ENCODE assay signal across 26 cellular contexts in genomic region chr5:67677422-67677970, GRCh38.
A peak's percentile ranks its signal among the peaks of the same experiment; 100 is the strongest.
DNase-seq lines count a peak whose midpoint lies in the region; ATAC-seq and TF ChIP-seq lines count a peak whose summit lies in the region.
"Had no signal": no experiment of that assay in that cellular context is flagged by ENCODE, and none has a peak within 500 bp of the region (broad histone marks: within the 10 kb centered on the region; RNA-seq: fewer than 3 reads in every experiment).

No MANE protein-coding gene starts in this region.

- no CpG with 5 or more reads among the region's 2 CpGs for WGBS in neuronal stem cell (ENCODE audit: extremely low coverage in 2 of 2, insufficient read length in 2 of 2, insufficient replicate concordance in 1 of 2), 2 donors

- H3K27ac Mint-ChIP-seq in stimulated activated memory B cell treated with anti-CD40 and anti-IgM and Interleukin-4, amounts not matched to agents 10 μg/mL and 1 μg/mL and 100 μg/mL, for 72 hours, result no peak overlapping the region
- H3K27ac Mint-ChIP-seq: activated B cell treated with CpG ODN at 0.5 μM for 24 hours; CD4-positive, CD25-positive, alpha-beta regulatory T cell; IgD-negative memory B cell; stimulated activated naive CD8-positive, alpha-beta T cell treated with anti-CD3 and anti-CD28 coated beads, Interleukin-15, amount 100 ng/mL, for 72 hours had no signal

- no peaks in the 10 kb centered on the region for H3K4me1 ChIP-seq in mucosa of descending colon (ENCODE audit: low read depth)
- peaks cover 0 to 6% of the 10 kb centered on the region in 2 donors for H3K4me1 ChIP-seq in neuronal stem cell (ENCODE audit: control insufficient read depth in 2 of 2, insufficient read depth in 1 of 2, low read depth in 1 of 2, low read length in 2 of 2)

- H4K8ac ChIP-seq in neuronal stem cell (ENCODE audit: low read depth, low read length), result no peak overlapping the region

- H3K36me3 ChIP-seq in WERI-Rb-1 (no peaks in the 10 kb centered on the region), mucosa of descending colon (ENCODE audit: low read depth) (no peaks in the 10 kb centered on the region), MG63 (no peaks in the 10 kb centered on the region), neuronal stem cell (replicated peaks in 1 of 2; ENCODE audit: control insufficient read depth in 2 of 2, insufficient read depth in 2 of 2, low read length in 2 of 2) (no peaks in the 10 kb centered on the region)
- H3K36me3 ChIP-seq: tibial nerve had no signal

- intact Hi-C loops in mucosa of descending colon (cut with DNase I, micrococcal nuclease), result no loop called here

- peaks cover 7% of the 10 kb centered on the region for H3K27me3 Mint-ChIP-seq in stimulated activated memory B cell treated with anti-CD40 and anti-IgM and Interleukin-4, amounts not matched to agents 10 μg/mL and 1 μg/mL and 100 μg/mL, for 72 hours
- H3K27me3 Mint-ChIP-seq: activated B cell treated with CpG ODN at 0.5 μM for 24 hours; stimulated activated naive CD8-positive, alpha-beta T cell treated with anti-CD3 and anti-CD28 coated beads, Interleukin-15, amount 100 ng/mL, for 72 hours had no signal

- H2AFZ ChIP-seq in neuronal stem cell (ENCODE audit: low read length), result no peak overlapping the region
- H2AFZ ChIP-seq: hepatocyte had no signal

- H3K14ac ChIP-seq in neuronal stem cell (ENCODE audit: low read length), result no peak overlapping the region

- ATAC-seq in mucosa of descending colon, result peak; percentile 60
- no peak for ATAC-seq in stimulated activated memory B cell treated with anti-CD40 and anti-IgM and Interleukin-4, amounts not matched to agents 10 μg/mL and 1 μg/mL and 100 μg/mL, for 72 hours
- ATAC-seq: HCT116; SK-N-SH treated with all-trans-retinoic acid at 6 μM for 48 hours; stimulated activated naive CD8-positive, alpha-beta T cell treated with anti-CD3 and anti-CD28 coated beads, Interleukin-15, amount 100 ng/mL, for 72 hours had no signal

- TF ChIP-seq CTCF in WERI-Rb-1 (IDR thresholded peaks at IDR 0.05; ENCODE audit: low read depth, low read length) (no peak), mucosa of descending colon (IDR thresholded peaks at IDR 0.05) (no peak)

- no peak overlapping the region for H3K18ac ChIP-seq in neuronal stem cell (ENCODE audit: low read length)

- no peak overlapping the region for H3K4me2 ChIP-seq in neuronal stem cell (ENCODE audit: insufficient read depth, low read length, poor library complexity, severe bottlenecking)
- H3K4me2 ChIP-seq: hepatocyte had no signal

- no peak overlapping the region for H2BK12ac ChIP-seq in neuronal stem cell (ENCODE audit: low read length)

- H3K79me1 ChIP-seq in neuronal stem cell (ENCODE audit: low read depth, low read length), result no peaks in the 10 kb centered on the region

- no peak for TF ChIP-seq RAD21 in Ishikawa (IDR thresholded peaks at IDR 0.05; ENCODE audit: low read depth)

- peaks cover 3% of the 10 kb centered on the region for H3K4me1 Mint-ChIP-seq in stimulated activated memory B cell treated with anti-CD40 and anti-IgM and Interleukin-4, amounts not matched to agents 10 μg/mL and 1 μg/mL and 100 μg/mL, for 72 hours
- H3K4me1 Mint-ChIP-seq: activated B cell treated with CpG ODN at 0.5 μM for 24 hours; CD4-positive, CD25-positive, alpha-beta regulatory T cell; IgD-negative memory B cell; stimulated activated naive CD8-positive, alpha-beta T cell treated with anti-CD3 and anti-CD28 coated beads, Interleukin-15, amount 100 ng/mL, for 72 hours had no signal

- H3K9me3 Mint-ChIP-seq in stimulated activated memory B cell treated with anti-CD40 and anti-IgM and Interleukin-4, amounts not matched to agents 10 μg/mL and 1 μg/mL and 100 μg/mL, for 72 hours, result no peaks in the 10 kb centered on the region
- H3K9me3 Mint-ChIP-seq: activated B cell treated with CpG ODN at 0.5 μM for 24 hours; CD4-positive, CD25-positive, alpha-beta regulatory T cell; stimulated activated naive CD8-positive, alpha-beta T cell treated with anti-CD3 and anti-CD28 coated beads, Interleukin-15, amount 100 ng/mL, for 72 hours had no signal

- H2BK5ac ChIP-seq in neuronal stem cell (ENCODE audit: low read length), result no peak overlapping the region

- no peak overlapping the region for H2BK120ac ChIP-seq in neuronal stem cell (ENCODE audit: low read depth, low read length)

- DNase-seq in DMS 273 treated with DMSO at 0.1 percent for 48 hours (lab: John Stamatoyannopoulos, UW), result peak; percentile 84
- DNase-seq in WERI-Rb-1, result peak; percentile 53
- DNase-seq in mucosa of descending colon, result peak in 1 of 3 donors; percentile 28
- DNase-seq in MG63, result no peak
- DNase-seq in neuronal stem cell (ENCODE audit: low spot score), result no peak
- DNase-seq: activated B cell treated with CpG ODN at 0.5 μM for 24 hours; activated T-cell treated with anti-CD3 and anti-CD28 coated beads, Interleukin-2, amount 50 U/mL, for 1 hour; CD4-positive, CD25-positive, alpha-beta regulatory T cell; DMS153; GDM1; MM.1S; NCI-H1436; NCI-H446; retina; stimulated activated CD4-positive, alpha-beta T cell treated with anti-CD3 and anti-CD28 coated beads, Interleukin-12 subunit alpha, Interleukin-12 subunit beta, amount 100 ng/mL, for 4 hours; stimulated activated naive CD8-positive, alpha-beta T cell treated with anti-CD3 and anti-CD28 coated beads, Interleukin-15, amount 100 ng/mL, for 72 hours; T1000 had no signal

- H3K9me3 ChIP-seq in WERI-Rb-1 (ENCODE audit: severe bottlenecking), result no peaks in the 10 kb centered on the region
- no peaks in the 10 kb centered on the region for H3K9me3 ChIP-seq in mucosa of descending colon
- H3K9me3 ChIP-seq in MG63, result no peaks in the 10 kb centered on the region
- no peaks in the 10 kb centered on the region for H3K9me3 ChIP-seq in neuronal stem cell (replicated peaks in 1 of 2; ENCODE audit: control insufficient read depth in 2 of 2, insufficient read depth in 1 of 2, low read depth in 1 of 2, low read length in 2 of 2)
- H3K9me3 ChIP-seq: tibial nerve had no signal

- H3K4me3 ChIP-seq in WERI-Rb-1 (ENCODE audit: low read depth, low read length), result no peak overlapping the region
- H3K4me3 ChIP-seq in mucosa of descending colon, result no peak overlapping the region
- H3K4me3 ChIP-seq in MG63, result no peak overlapping the region
- H3K4me3 ChIP-seq in neuronal stem cell (ENCODE audit: low read length in 2 of 2), result no peak overlapping the region
- H3K4me3 ChIP-seq: dorsolateral prefrontal cortex, hepatocyte, tibial nerve had no signal

- no peak overlapping the region for H3K4ac ChIP-seq in neuronal stem cell (ENCODE audit: low read length)

- H2BK15ac ChIP-seq in neuronal stem cell (ENCODE audit: low read length), result no peak overlapping the region

- H3K27ac ChIP-seq in WERI-Rb-1, result no peak overlapping the region
- no peak overlapping the region for H3K27ac ChIP-seq in neuronal stem cell (replicated peaks; ENCODE audit: low read length)
- H3K27ac ChIP-seq: hepatocyte, RWPE1, tibial nerve had no signal

- H3K9ac ChIP-seq in neuronal stem cell (ENCODE audit: low read depth, low read length, poor library complexity), result no peak overlapping the region

- H3K23ac ChIP-seq in neuronal stem cell (ENCODE audit: low read depth, low read length, poor library complexity), result no peak overlapping the region

- no peaks in the 10 kb centered on the region for H3K36me3 Mint-ChIP-seq in stimulated activated memory B cell treated with anti-CD40 and anti-IgM and Interleukin-4, amounts not matched to agents 10 μg/mL and 1 μg/mL and 100 μg/mL, for 72 hours
- H3K36me3 Mint-ChIP-seq: CD4-positive, CD25-positive, alpha-beta regulatory T cell; IgD-negative memory B cell had no signal

- H2AK5ac ChIP-seq in neuronal stem cell (ENCODE audit: low read depth, low read length), result no peak overlapping the region

- TF ChIP-seq EP300 in Ishikawa (IDR thresholded peaks at IDR 0.05; ENCODE audit: borderline replicate concordance), result no peak

- H3K27me3 ChIP-seq in WERI-Rb-1 (ENCODE audit: insufficient read depth, low read depth, severe bottlenecking) (no peaks in the 10 kb centered on the region), MG63 (no peaks in the 10 kb centered on the region), neuronal stem cell (ENCODE audit: control insufficient read depth in 3 of 3, insufficient read depth in 3 of 3, low read depth in 1 of 3, low read length in 3 of 3) (no peaks in the 10 kb centered on the region)
- H3K27me3 ChIP-seq: dorsolateral prefrontal cortex, hepatocyte, tibial nerve had no signal

- H3K4me3 Mint-ChIP-seq in stimulated activated memory B cell treated with anti-CD40 and anti-IgM and Interleukin-4, amounts not matched to agents 10 μg/mL and 1 μg/mL and 100 μg/mL, for 72 hours, result no peak overlapping the region
- H3K4me3 Mint-ChIP-seq: activated B cell treated with CpG ODN at 0.5 μM for 24 hours; CD4-positive, CD25-positive, alpha-beta regulatory T cell; IgD-negative memory B cell; stimulated activated naive CD8-positive, alpha-beta T cell treated with anti-CD3 and anti-CD28 coated beads, Interleukin-15, amount 100 ng/mL, for 72 hours had no signal

- no peak overlapping the region for H4K91ac ChIP-seq in neuronal stem cell (ENCODE audit: low read depth, low read length, poor library complexity)

TF ChIP-seq in Ishikawa, 13 proteins besides CTCF, POLR2A, EP300 and RAD21:
- TF ChIP-seq TEAD4 (IDR thresholded peaks at IDR 0.05), result peak; percentile 24; the same call in 1 of the 2 replicates
- no peak for TF ChIP-seq ZBTB7A (IDR thresholded peaks at IDR 0.05; ENCODE audit: low read depth)

Comparison
In these comparisons a context has a peak if more than half of its experiments do, and no peak if none do; other contexts are left out.
1. DNase-seq: peak in DMS 273 treated with DMSO at 0.1 percent for 48 hours (single experiment) and WERI-Rb-1 (single experiment); none in MG63 (single experiment) and neuronal stem cell (single experiment).